ENCODE assay signal across 21 cellular contexts in the genomic region with DNA sequence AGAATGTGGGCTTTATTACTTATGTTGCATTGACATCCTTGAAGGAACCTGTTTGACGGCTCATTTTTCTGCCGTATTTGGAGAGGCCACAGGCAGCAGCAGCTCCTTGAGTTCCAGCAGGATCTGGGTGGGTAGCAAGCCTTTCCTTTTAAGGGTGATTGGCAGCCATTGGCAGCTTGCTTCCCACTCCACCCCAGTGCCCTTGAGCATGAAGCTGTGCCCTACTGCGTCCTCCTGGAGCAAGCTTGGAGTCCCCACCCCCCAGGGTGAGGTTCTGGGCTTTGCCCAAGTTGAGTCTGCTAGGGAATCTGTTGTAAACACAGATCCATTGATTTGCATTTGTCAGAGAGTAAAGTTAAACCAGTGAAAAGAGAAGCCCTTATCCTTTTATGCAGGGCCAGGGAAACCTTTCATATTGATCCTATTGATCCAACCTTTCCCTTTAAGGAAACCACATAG. TPM values are rescaled to one million over a fixed set of nuclear protein-coding genes. Genes with fewer than 3 reads are reported as not detected.
"Had no signal": no experiment of that assay in that cellular context is flagged by ENCODE, and none has a peak within 500 bp of the region (broad histone marks: within the 10 kb centered on the region; RNA-seq: fewer than 3 reads in every experiment).

No MANE protein-coding gene starts in this region.

- H3K4me1 ChIP-seq: prostate gland had no signal

- H3K9me3 Mint-ChIP-seq: activated CD4-positive, alpha-beta T cell treated with anti-CD3 and anti-CD28 coated beads, Interleukin-2, amount 10 ng/mL, durations not matched to agents 7 days and 5 days; activated T-helper 2 cell treated with anti-CD3 and anti-CD28 coated beads, Interferon-gamma antibody, Interleukin-2, Interleukin-4, amounts not matched to agents 10 μg/mL and 5 μg/mL and 100 μg/mL, durations not matched to agents 14 hours and 24 hours and 36 hours; dendritic cell treated with granulocyte-macrophage colony-stimulating factor and Interleukin-4, amounts not matched to agents 40 ng/mL and 50 ng/mL, for 4 days; endodermal cell had no signal

- DNase-seq: activated B cell treated with CpG ODN at 0.5 μM for 24 hours; activated CD4-positive, alpha-beta T cell treated with anti-CD3 and anti-CD28 coated beads, Interleukin-2, amount 10 ng/mL, durations not matched to agents 7 days and 5 days; activated CD8-positive, alpha-beta memory T cell treated with anti-CD3 and anti-CD28 coated beads for 24 hours; activated naive CD4-positive, alpha-beta T cell treated with anti-CD3 and anti-CD28 coated beads, Interleukin-2, amount 50 U/mL, for 16 hours; activated T-cell treated with anti-CD3 and anti-CD28 coated beads for 4 hours; body of pancreas; endodermal cell; erythroblast; immature natural killer cell; left cardiac atrium; mammary epithelial cell; naive thymus-derived CD8-positive, alpha-beta T cell; stimulated activated CD4-positive, alpha-beta T cell treated with anti-CD3 and anti-CD28 coated beads, Interleukin-4, amount 100 ng/mL, for 1 hour; stimulated activated CD8-positive, alpha-beta memory T cell treated with anti-CD3 and anti-CD28 coated beads, Interleukin-4, amount 100 ng/mL, for 48 hours; stimulated activated naive CD8-positive, alpha-beta T cell treated with anti-CD3 and anti-CD28 coated beads, Interleukin-15, Interleukin-2, amounts not matched to agents 100 U/mL and 50 U/mL, for 24 hours; upper lobe of right lung had no signal

- H3K4me3 ChIP-seq: body of pancreas, prostate gland, suprapubic skin, upper lobe of right lung had no signal

- H3K9me3 ChIP-seq: body of pancreas, prostate gland, suprapubic skin, upper lobe of right lung had no signal

- H3K36me3 ChIP-seq: prostate gland, suprapubic skin, upper lobe of right lung had no signal

- H3K4me1 Mint-ChIP-seq: immature natural killer cell had no signal

- H3K27ac ChIP-seq: body of pancreas, prostate gland, suprapubic skin, upper lobe of right lung had no signal

- H3K4me3 Mint-ChIP-seq: activated B cell treated with CpG ODN at 0.5 μM for 24 hours; activated CD4-positive, alpha-beta T cell treated with anti-CD3 and anti-CD28 coated beads, Interleukin-2, amount 10 ng/mL, durations not matched to agents 7 days and 5 days; dendritic cell treated with granulocyte-macrophage colony-stimulating factor and Interleukin-4, amounts not matched to agents 40 ng/mL and 50 ng/mL, for 4 days; endodermal cell; immature natural killer cell; naive thymus-derived CD8-positive, alpha-beta T cell had no signal

- H3K27ac Mint-ChIP-seq: activated B cell treated with CpG ODN at 0.5 μM for 24 hours; activated CD4-positive, alpha-beta T cell treated with anti-CD3 and anti-CD28 coated beads, Interleukin-2, amount 10 ng/mL, durations not matched to agents 7 days and 5 days; activated T-helper 2 cell treated with anti-CD3 and anti-CD28 coated beads, Interferon-gamma antibody, Interleukin-2, Interleukin-4, amounts not matched to agents 10 μg/mL and 5 μg/mL and 100 μg/mL, durations not matched to agents 14 hours and 24 hours and 36 hours; dendritic cell treated with granulocyte-macrophage colony-stimulating factor and Interleukin-4, amounts not matched to agents 40 ng/mL and 50 ng/mL, for 4 days; endodermal cell; immature natural killer cell; naive thymus-derived CD8-positive, alpha-beta T cell had no signal

RNA-seq across cellular contexts. Expression of a gene that starts 9.2 kb away (rescaled TPM):
- total RNA-seq: activated B cell treated with CpG ODN at 0.5 μM for 24 hours; activated CD4-positive, alpha-beta T cell treated with anti-CD3 and anti-CD28 coated beads, Interleukin-2, amount 10 ng/mL, durations not matched to agents 7 days and 5 days; activated T-helper 2 cell treated with anti-CD3 and anti-CD28 coated beads, Interferon-gamma antibody, Interleukin-2, Interleukin-4, amounts not matched to agents 10 μg/mL and 5 μg/mL and 100 μg/mL, durations not matched to agents 14 hours and 24 hours and 36 hours; mononuclear cell; naive thymus-derived CD8-positive, alpha-beta T cell had no signal
- polyA plus RNA-seq: immature natural killer cell; naive thymus-derived CD8-positive, alpha-beta T cell had no signal
